29 cellular contexts compared by ENCODE assay signal in genomic region chr2:5730386-5730785, GRCh38. TPM values are rescaled to one million over a fixed set of nuclear protein-coding genes. Genes with fewer than 3 reads are reported as not detected.
"Had no signal": no experiment of that assay in that cellular context is flagged by ENCODE, and none has a peak within 500 bp of the region (broad histone marks: within the 10 kb centered on the region; RNA-seq: fewer than 3 reads in every experiment).

No MANE protein-coding gene starts in this region.

- H3K9ac ChIP-seq: SK-N-SH had no signal

- H3K27ac Mint-ChIP-seq: activated CD4-positive, alpha-beta T cell treated with anti-CD3 and anti-CD28 coated beads for 36 hours; activated CD8-positive, alpha-beta T cell treated with anti-CD3 and anti-CD28 coated beads for 36 hours; activated naive CD4-positive, alpha-beta T cell treated with anti-CD3 and anti-CD28 coated beads, Interleukin-2, amount 10 ng/mL, durations not matched to agents 7 days and 5 days; activated naive CD8-positive, alpha-beta T cell treated with anti-CD3 and anti-CD28 coated beads for 36 hours; activated T-cell treated with anti-CD3 and anti-CD28 coated beads, Interleukin-2, amount 50 U/mL, for 72 hours; activated T-helper 2 cell treated with anti-CD3 and anti-CD28 coated beads, Interferon-gamma antibody, Interleukin-2, Interleukin-4, amounts not matched to agents 10 μg/mL and 5 μg/mL and 100 μg/mL, durations not matched to agents 14 hours and 24 hours and 36 hours had no signal

- H3K9me3 ChIP-seq: Peyer's patch, SJCRH30, SK-N-SH had no signal

- FAIRE-seq: bronchial epithelial cell had no signal

- H3K27me3 ChIP-seq: Peyer's patch, SJCRH30 had no signal

- H3K9me3 Mint-ChIP-seq: activated CD8-positive, alpha-beta T cell treated with anti-CD3 and anti-CD28 coated beads for 36 hours; activated naive CD8-positive, alpha-beta T cell treated with anti-CD3 and anti-CD28 coated beads for 36 hours; activated T-helper 2 cell treated with anti-CD3 and anti-CD28 coated beads, Interferon-gamma antibody, Interleukin-2, Interleukin-4, amounts not matched to agents 10 μg/mL and 5 μg/mL and 100 μg/mL, durations not matched to agents 14 hours and 24 hours and 36 hours had no signal

- H3K4me1 Mint-ChIP-seq: activated naive CD4-positive, alpha-beta T cell treated with anti-CD3 and anti-CD28 coated beads, Interleukin-2, amount 10 ng/mL, durations not matched to agents 7 days and 5 days had no signal

- ATAC-seq: activated CD4-positive, alpha-beta T cell treated with anti-CD3 and anti-CD28 coated beads for 36 hours; activated CD8-positive, alpha-beta T cell treated with anti-CD3 and anti-CD28 coated beads for 36 hours; activated T-cell treated with anti-CD3 and anti-CD28 coated beads, Interleukin-2, amount 50 U/mL, for 72 hours had no signal

- H3K4me3 ChIP-seq: Peyer's patch, SJCRH30 had no signal

- H3K36me3 ChIP-seq: Peyer's patch, SJCRH30, WERI-Rb-1 had no signal

- H3K4me1 ChIP-seq: Peyer's patch, SJCRH30 had no signal

- H3K4me3 Mint-ChIP-seq: activated CD4-positive, alpha-beta T cell treated with anti-CD3 and anti-CD28 coated beads for 36 hours; activated CD8-positive, alpha-beta T cell treated with anti-CD3 and anti-CD28 coated beads for 36 hours; activated naive CD4-positive, alpha-beta T cell treated with anti-CD3 and anti-CD28 coated beads, Interleukin-2, amount 10 ng/mL, durations not matched to agents 7 days and 5 days; activated naive CD8-positive, alpha-beta T cell treated with anti-CD3 and anti-CD28 coated beads for 36 hours; activated T-cell treated with anti-CD3 and anti-CD28 coated beads, Interleukin-2, amount 50 U/mL, for 72 hours had no signal

- H3K4me2 ChIP-seq: SK-N-SH had no signal

- DNase-seq: activated CD4-positive, alpha-beta T cell treated with anti-CD3 and anti-CD28 coated beads for 36 hours; activated CD8-positive, alpha-beta memory T cell treated with anti-CD3 and anti-CD28 coated beads, Interleukin-2, amount 50 U/mL, for 4 hours; activated CD8-positive, alpha-beta T cell treated with anti-CD3 and anti-CD28 coated beads for 36 hours; activated gamma-delta T cell treated with Interleukin-2 at 50 U/mL for 16 hours; activated naive CD4-positive, alpha-beta T cell treated with anti-CD3 and anti-CD28 coated beads, Interleukin-2, amount 10 ng/mL, durations not matched to agents 7 days and 5 days; activated naive CD8-positive, alpha-beta T cell treated with anti-CD3 and anti-CD28 coated beads for 36 hours; activated T-cell treated with anti-CD3 and anti-CD28 coated beads, Interleukin-2, amount 50 U/mL, for 72 hours; aorta; central memory CD4-positive, alpha-beta T cell; Kasumi-1; KBM-7; NCI-H1092; NCI-H1417; NCI-H1930; NCI-H2107; NCI-H524 treated with DMSO at 0.1 percent for 48 hours; NCI-H748 treated with DMSO at 0.1 percent for 48 hours; NK-92 treated with Interleukin-12 subunit alpha and Interleukin-12 subunit beta, amount 100 ng/mL, for 24 hours; Peyer's patch; Right ventricle myocardium superior; SJCRH30; SK-N-SH; T-helper 1 cell; WERI-Rb-1 had no signal

- H3K36me3 Mint-ChIP-seq: activated naive CD4-positive, alpha-beta T cell treated with anti-CD3 and anti-CD28 coated beads, Interleukin-2, amount 10 ng/mL, durations not matched to agents 7 days and 5 days; activated naive CD8-positive, alpha-beta T cell treated with anti-CD3 and anti-CD28 coated beads for 36 hours had no signal

- H3K27ac ChIP-seq: Peyer's patch, RWPE1, SJCRH30, WERI-Rb-1 had no signal

RNA-seq across cellular contexts. Expression of gene SOX11, which starts 38.2 kb away (rescaled TPM):
- total RNA-seq: activated CD4-positive, alpha-beta T cell treated with anti-CD3 and anti-CD28 coated beads for 36 hours; activated CD8-positive, alpha-beta T cell treated with anti-CD3 and anti-CD28 coated beads for 36 hours; activated naive CD8-positive, alpha-beta T cell treated with anti-CD3 and anti-CD28 coated beads for 36 hours; activated T-cell treated with anti-CD3 and anti-CD28 coated beads, Interleukin-2, amount 50 U/mL, for 72 hours; activated T-helper 2 cell treated with anti-CD3 and anti-CD28 coated beads, Interferon-gamma antibody, Interleukin-2, Interleukin-4, amounts not matched to agents 10 μg/mL and 5 μg/mL and 100 μg/mL, durations not matched to agents 14 hours and 24 hours and 36 hours; bronchial epithelial cell; M059J; Peyer's patch; T-helper 2 cell treated with Interferon-gamma antibody and Interleukin-4, amounts not matched to agents 100 ng/mL and 5 ng/mL, for 36 hours had no signal
